Comparison of ENCODE assay signal across 13 cellular contexts in the genomic region with DNA sequence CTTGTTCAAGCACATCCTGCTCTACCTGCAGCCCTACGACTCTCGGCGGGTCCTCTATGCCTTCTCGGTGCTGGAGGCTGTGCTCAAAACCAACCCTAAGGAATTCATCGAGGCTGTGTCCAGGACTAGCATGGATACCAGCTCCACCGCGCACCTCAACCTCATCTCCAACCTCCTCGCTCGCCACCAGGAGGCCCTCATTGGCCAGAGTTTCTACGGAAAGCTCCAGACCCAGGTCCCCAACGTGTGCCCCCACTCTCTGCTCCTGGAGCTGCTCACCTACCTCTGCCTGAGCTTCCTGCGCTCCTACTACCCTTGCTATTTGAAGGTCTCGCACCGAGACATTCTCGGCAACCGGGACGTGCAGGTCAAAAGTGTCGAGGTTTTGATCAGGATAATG.
"Had no signal": no experiment of that assay in that cellular context is flagged by ENCODE, and none has a peak within 500 bp of the region (broad histone marks: within the 10 kb centered on the region; RNA-seq: fewer than 3 reads in every experiment).

No MANE protein-coding gene starts in this region.

- H3K9me3 ChIP-seq: left lung, neutrophil, tibial artery, uterus had no signal

- DNase-seq: activated CD4-positive, alpha-beta T cell treated with anti-CD3 and anti-CD28 coated beads for 1 hour; activated CD4-positive, alpha-beta T cell treated with anti-CD3 and anti-CD28 coated beads, Interleukin-2, amount 50 U/mL, for 4 hours; activated naive CD4-positive, alpha-beta T cell treated with anti-CD3 and anti-CD28 coated beads, Interleukin-2, amount 10 ng/mL, durations not matched to agents 7 days and 5 days; dermis blood vessel endothelial cell; erythroblast; mammary epithelial cell; naive B cell; retina; tibial artery; uterus had no signal

- H3K4me3 ChIP-seq: left lung, tibial artery, uterus had no signal

- H3K36me3 ChIP-seq: uterus had no signal

- ATAC-seq: stimulated activated effector memory CD8-positive, alpha-beta T cell treated with anti-CD3 and anti-CD28 coated beads, Interleukin-12 subunit alpha, Interleukin-12 subunit beta, amount 100 ng/mL, for 72 hours had no signal

- H3K27me3 ChIP-seq: left lung, neutrophil, tibial artery, uterus had no signal

- H3K4me1 ChIP-seq: left lung, tibial artery, uterus had no signal

- H3K27ac ChIP-seq: left lung, neutrophil, tibial artery, uterus had no signal
